Comparison of ENCODE assay signal across 11 cellular contexts in the genomic region with DNA sequence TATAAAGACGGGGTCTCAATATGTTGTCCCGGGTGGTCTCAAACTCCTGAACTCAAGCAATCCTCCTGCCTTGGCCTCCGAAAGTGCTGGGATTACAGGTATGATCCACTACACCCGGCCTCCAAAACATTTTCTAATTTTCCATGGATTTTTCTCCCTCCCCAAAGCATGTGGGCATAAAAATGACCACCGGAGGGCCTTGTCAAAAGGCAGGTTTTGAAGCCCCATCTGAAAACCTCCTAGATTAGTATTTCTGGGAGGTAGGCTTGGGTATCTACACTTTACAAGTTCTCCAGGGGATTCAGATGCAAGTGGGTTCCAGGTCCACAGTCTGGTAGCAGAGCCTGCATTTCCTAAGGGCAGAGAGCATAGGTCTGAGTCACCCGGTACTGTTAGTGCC. TPM values are rescaled to one million over a fixed set of nuclear protein-coding genes. Genes with fewer than 3 reads are reported as not detected.
A peak's percentile ranks its signal among the peaks of the same experiment; 100 is the strongest.
DNase-seq lines count a peak whose midpoint lies in the region; ATAC-seq and TF ChIP-seq lines count a peak whose summit lies in the region.
"Had no signal": no experiment of that assay in that cellular context is flagged by ENCODE, and none has a peak within 500 bp of the region (broad histone marks: within the 10 kb centered on the region; RNA-seq: fewer than 3 reads in every experiment).

No MANE protein-coding gene starts in this region.

- peak; percentile 16 for DNase-seq in ACHN
- DNase-seq in EH (ENCODE audit: low read depth): peak; percentile 33
- DNase-seq in SJCRH30: peak; percentile 8 to 43
- no peak for DNase-seq in fibroblast of villous mesenchyme (ENCODE audit: low read depth)
- no peak for DNase-seq in activated CD4-positive, alpha-beta T cell treated with anti-CD3 and anti-CD28 coated beads, Interleukin-2, amount 10 ng/mL, durations not matched to agents 24 days and 14 days
- no peak for DNase-seq in upper lobe of right lung
- DNase-seq: activated B cell treated with CpG ODN at 0.5 μM for 24 hours, NCI-H187 treated with DMSO at 0.1 percent for 48 hours had no signal

- H3K9me3 ChIP-seq in SJCRH30 (replicated peaks) (no peaks in the 10 kb centered on the region), upper lobe of right lung (no peaks in the 10 kb centered on the region)

- intact Hi-C loops in activated CD4-positive, alpha-beta T cell treated with anti-CD3 and anti-CD28 coated beads, Interleukin-2, amount 10 ng/mL, durations not matched to agents 24 days and 14 days (cut with micrococcal nuclease): no loop called here
- intact Hi-C loops in upper lobe of right lung (cut with DNase I): no loop called here

- no peak overlapping the region for H3K4me3 Mint-ChIP-seq in activated CD4-positive, alpha-beta T cell treated with anti-CD3 and anti-CD28 coated beads, Interleukin-2, amount 10 ng/mL, durations not matched to agents 24 days and 14 days

- H3K4me3 ChIP-seq in SJCRH30 (no peak overlapping the region), fibroblast of villous mesenchyme (ENCODE audit: low read depth, low read length) (no peak overlapping the region), upper lobe of right lung (no peak overlapping the region)
- H3K4me3 ChIP-seq: lung had no signal

- H3K9me3 Mint-ChIP-seq in activated CD4-positive, alpha-beta T cell treated with anti-CD3 and anti-CD28 coated beads, Interleukin-2, amount 10 ng/mL, durations not matched to agents 24 days and 14 days: no peaks in the 10 kb centered on the region
- H3K9me3 Mint-ChIP-seq: activated B cell treated with CpG ODN at 0.5 μM for 24 hours had no signal

- no peaks in the 10 kb centered on the region for H3K36me3 Mint-ChIP-seq in activated CD4-positive, alpha-beta T cell treated with anti-CD3 and anti-CD28 coated beads, Interleukin-2, amount 10 ng/mL, durations not matched to agents 24 days and 14 days (ENCODE audit: low read depth)

- no peaks in the 10 kb centered on the region for H3K4me1 Mint-ChIP-seq in activated CD4-positive, alpha-beta T cell treated with anti-CD3 and anti-CD28 coated beads, Interleukin-2, amount 10 ng/mL, durations not matched to agents 24 days and 14 days

- peak; percentile 32 for TF ChIP-seq CTCF in fibroblast of villous mesenchyme (IDR thresholded peaks at IDR 0.05; ENCODE audit: insufficient read depth, low read depth, low read length)
- no peak for TF ChIP-seq CTCF in upper lobe of right lung (IDR thresholded peaks at IDR 0.05)

- H3K27me3 ChIP-seq in SJCRH30 (no peaks in the 10 kb centered on the region), upper lobe of right lung (no peaks in the 10 kb centered on the region)

- H3K27me3 Mint-ChIP-seq in activated CD4-positive, alpha-beta T cell treated with anti-CD3 and anti-CD28 coated beads, Interleukin-2, amount 10 ng/mL, durations not matched to agents 24 days and 14 days: peaks cover 9% of the 10 kb centered on the region
- H3K27me3 Mint-ChIP-seq: activated B cell treated with CpG ODN at 0.5 μM for 24 hours had no signal

- H3K4me1 ChIP-seq in SJCRH30 (0 out of 2 replicates have a peak, but pooled peaks cover 2% of the 10 kb centered on the region), upper lobe of right lung (no peaks in the 10 kb centered on the region)

- H3K36me3 ChIP-seq in SJCRH30 (no peaks in the 10 kb centered on the region), upper lobe of right lung (no peaks in the 10 kb centered on the region)

- H3K27ac ChIP-seq in SJCRH30 (no peak overlapping the region), upper lobe of right lung (no peak overlapping the region)

- ATAC-seq in upper lobe of right lung (no peak), GM18870 (IDR thresholded peaks at IDR 0.05; ENCODE audit: unreplicated experiment) (no peak), HG03378 (IDR thresholded peaks at IDR 0.05; ENCODE audit: unreplicated experiment) (no peak)

- in situ Hi-C loops in ACHN (cut with HindIII; ENCODE audit: low pct_ligation_motif_present, low pct_unique_long_range_greater_than_20kb, low sequenced_read_pairs): no loop called here

- no peak overlapping the region for H3K27ac Mint-ChIP-seq in activated CD4-positive, alpha-beta T cell treated with anti-CD3 and anti-CD28 coated beads, Interleukin-2, amount 10 ng/mL, durations not matched to agents 24 days and 14 days
- H3K27ac Mint-ChIP-seq: activated B cell treated with CpG ODN at 0.5 μM for 24 hours had no signal

RNA-seq across cellular contexts. Expression of a gene that starts 1.4 kb away (rescaled TPM):
- 1.3 TPM in 2 replicates for total RNA-seq in SJCRH30 (2014; rRNA removed; shearing (Covaris generic))
- total RNA-seq in fibroblast of villous mesenchyme (3.5 and 3.9 TPM in 2 replicates), upper lobe of right lung (1.3 TPM)
- total RNA-seq in activated CD4-positive, alpha-beta T cell treated with anti-CD3 and anti-CD28 coated beads, Interleukin-2, amount 10 ng/mL, durations not matched to agents 24 days and 14 days: not detected in 2 replicates

RNA-seq across cellular contexts. Expression of a gene that starts 34.9 kb away (rescaled TPM):
- 9.3 and 11.8 TPM in 2 replicates for total RNA-seq in SJCRH30 (2014; rRNA removed; shearing (Covaris generic))
- total RNA-seq in fibroblast of villous mesenchyme: 11.9 and 13.0 TPM in 2 replicates
- 37.3 and 40.3 TPM in 2 replicates for total RNA-seq in activated CD4-positive, alpha-beta T cell treated with anti-CD3 and anti-CD28 coated beads, Interleukin-2, amount 10 ng/mL, durations not matched to agents 24 days and 14 days
- total RNA-seq in upper lobe of right lung: 44.4 TPM

RNA-seq across cellular contexts. Expression of a gene that starts 46.7 kb away (rescaled TPM):
- 5.7 and 6.7 TPM in 2 replicates for total RNA-seq in SJCRH30 (2014; rRNA removed; shearing (Covaris generic))
- total RNA-seq in fibroblast of villous mesenchyme (8.6 and 11.0 TPM in 2 replicates), upper lobe of right lung (12.6 TPM)
- total RNA-seq in activated CD4-positive, alpha-beta T cell treated with anti-CD3 and anti-CD28 coated beads, Interleukin-2, amount 10 ng/mL, durations not matched to agents 24 days and 14 days: 7.8 and 10.0 TPM in 2 replicates

Comparison
In these comparisons a context has a peak if more than half of its experiments do, and no peak if none do; other contexts are left out.
1. DNase-seq: peak in ACHN (single experiment), EH (single experiment) and SJCRH30 (2 of 2); none in fibroblast of villous mesenchyme (single experiment), activated CD4-positive, alpha-beta T cell treated with anti-CD3 and anti-CD28 coated beads, Interleukin-2, amount 10 ng/mL, durations not matched to agents 24 days and 14 days (single experiment) and upper lobe of right lung (single experiment).